In genomic region chr3:1048558-1048957, GRCh38 we compare ENCODE assay signal across 1 cellular context.
A peak's percentile ranks its signal among the peaks of the same experiment; 100 is the strongest.
TF ChIP-seq lines count a peak whose summit lies in the region.

No MANE protein-coding gene starts in this region.

TF ChIP-seq in HEK293, 187 proteins besides CTCF, POLR2A, EP300 and RAD21 (continued from another document):
- TF ChIP-seq ATF2 (tag by site-specific recombination; IDR thresholded peaks at IDR 0.05; ENCODE audit: low read depth) (peak; percentile 65), ZNF239 (tag by site-specific recombination; IDR thresholded peaks at IDR 0.05) (no peak), ZNF292 (tag by site-specific recombination; IDR thresholded peaks at IDR 0.05; ENCODE audit: borderline replicate concordance, low read depth) (no peak), ZNF747 (tag by site-specific recombination; IDR thresholded peaks at IDR 0.05) (no peak), ZNF645 (tag by site-specific recombination; IDR thresholded peaks at IDR 0.05) (no peak)
